ENCODE assay signal across 19 cellular contexts in genomic region chr12:130104596-130105253, GRCh38. TPM values are rescaled to one million over a fixed set of nuclear protein-coding genes. Genes with fewer than 3 reads are reported as not detected.
DNase-seq lines count a peak whose midpoint lies in the region; ATAC-seq, FAIRE-seq and TF ChIP-seq lines count a peak whose summit lies in the region.
"Had no signal": no experiment of that assay in that cellular context is flagged by ENCODE, and none has a peak within 500 bp of the region (broad histone marks: within the 10 kb centered on the region; RNA-seq: fewer than 3 reads in every experiment).

No MANE protein-coding gene starts in this region.

- H4K20me1 ChIP-seq in keratinocyte (ENCODE audit: control insufficient read depth, extremely low read depth, insufficient read depth, low read length) = no peaks in the 10 kb centered on the region

- no peaks in the 10 kb centered on the region for H3K9me1 ChIP-seq in keratinocyte (ENCODE audit: control insufficient read depth, extremely low read depth, insufficient read depth, low read length)

- peaks cover 60% of the 10 kb centered on the region for H3K27me3 Mint-ChIP-seq in progenitor cell of endocrine pancreas

- FAIRE-seq in keratinocyte (lab: Jason Lieb, UNC) = peak; percentile 49

- H3K4me1 ChIP-seq in keratinocyte (ENCODE audit: control insufficient read depth, extremely low read depth, insufficient read depth, low read length) = peaks cover 7% of the 10 kb centered on the region

- H3K27ac ChIP-seq in keratinocyte (ENCODE audit: control insufficient read depth, insufficient read depth, low read length) = no peak overlapping the region
- H3K27ac ChIP-seq: brain microvascular endothelial cell, spleen had no signal

- no peak overlapping the region for H3K4me3 Mint-ChIP-seq in progenitor cell of endocrine pancreas (ENCODE audit: low read depth)
- no peak overlapping the region for H3K4me3 Mint-ChIP-seq in stimulated activated effector memory CD8-positive, alpha-beta T cell treated with anti-CD3 and anti-CD28 coated beads, Interleukin-12 subunit alpha, Interleukin-12 subunit beta, amount 100 ng/mL, for 72 hours
- H3K4me3 Mint-ChIP-seq: CD4-positive, alpha-beta T cell had no signal

- no peak overlapping the region for H3K9ac ChIP-seq in keratinocyte (ENCODE audit: control insufficient read depth, extremely low read depth, insufficient read depth, low read length)

- H3K27ac Mint-ChIP-seq in progenitor cell of endocrine pancreas = peak overlapping the region; percentile 39
- no peak overlapping the region for H3K27ac Mint-ChIP-seq in stimulated activated effector memory CD8-positive, alpha-beta T cell treated with anti-CD3 and anti-CD28 coated beads, Interleukin-12 subunit alpha, Interleukin-12 subunit beta, amount 100 ng/mL, for 72 hours
- H3K27ac Mint-ChIP-seq: CD4-positive, alpha-beta T cell had no signal

- H3K4me1 Mint-ChIP-seq in progenitor cell of endocrine pancreas (ENCODE audit: low read depth) = peaks cover 8% of the 10 kb centered on the region
- no peaks in the 10 kb centered on the region for H3K4me1 Mint-ChIP-seq in stimulated activated effector memory CD8-positive, alpha-beta T cell treated with anti-CD3 and anti-CD28 coated beads, Interleukin-12 subunit alpha, Interleukin-12 subunit beta, amount 100 ng/mL, for 72 hours

- peaks cover 5% of the 10 kb centered on the region for H3K9me3 Mint-ChIP-seq in progenitor cell of endocrine pancreas (ENCODE audit: low read depth)
- peaks cover 3% of the 10 kb centered on the region for H3K9me3 Mint-ChIP-seq in stimulated activated effector memory CD8-positive, alpha-beta T cell treated with anti-CD3 and anti-CD28 coated beads, Interleukin-12 subunit alpha, Interleukin-12 subunit beta, amount 100 ng/mL, for 72 hours

- no peaks in the 10 kb centered on the region for H3K79me2 ChIP-seq in keratinocyte (ENCODE audit: control insufficient read depth, insufficient read depth, low read length)

- no peaks in the 10 kb centered on the region for H3K36me3 Mint-ChIP-seq in progenitor cell of endocrine pancreas (ENCODE audit: insufficient read depth)
- H3K36me3 Mint-ChIP-seq in stimulated activated effector memory CD8-positive, alpha-beta T cell treated with anti-CD3 and anti-CD28 coated beads, Interleukin-12 subunit alpha, Interleukin-12 subunit beta, amount 100 ng/mL, for 72 hours = no peaks in the 10 kb centered on the region

- H3K9me3 ChIP-seq in keratinocyte (ENCODE audit: control insufficient read depth, low read depth, low read length) = peaks cover 2% of the 10 kb centered on the region

- DNase-seq in DMS79 treated with DMSO at 0.1 percent for 48 hours (lab: John Stamatoyannopoulos, UW) (peak; percentile 33), DMS79 (lab: John Stamatoyannopoulos, UW) (no peak), NCI-H510A (lab: John Stamatoyannopoulos, UW) (peak; percentile 58), keratinocyte (ENCODE audit: low read depth, low spot score) (no peak), progenitor cell of endocrine pancreas (ENCODE audit: low spot score, unreplicated experiment) (no peak)
- DNase-seq in stimulated activated effector memory CD8-positive, alpha-beta T cell treated with anti-CD3 and anti-CD28 coated beads, Interleukin-12 subunit alpha, Interleukin-12 subunit beta, amount 100 ng/mL, for 72 hours (ENCODE audit: low spot score in 2 of 2) = no peak
- DNase-seq: 8988T; activated CD8-positive, alpha-beta memory T cell treated with anti-CD3 and anti-CD28 coated beads for 24 hours; activated naive CD4-positive, alpha-beta T cell treated with Interleukin-2 at 50 U/mL for 16 hours; brain microvascular endothelial cell; CD4-positive, alpha-beta T cell; effector CD4-positive, alpha-beta T cell; foreskin fibroblast; HCEC 1CT; Karpas-422; NCI-H2107; spleen had no signal

- H3K4me2 ChIP-seq in keratinocyte (ENCODE audit: control insufficient read depth, extremely low read depth, insufficient read depth, low read depth, low read length) = peak overlapping the region; percentile 25

- TF ChIP-seq CTCF in keratinocyte (optimal IDR thresholded peaks at IDR 0.05 in 1 of 3, IDR thresholded peaks at IDR 0.05 in 1 of 3, conservative IDR thresholded peaks at IDR 0.05 in 1 of 3; ENCODE audit: extremely low read depth in 1 of 3, insufficient read depth in 2 of 3, low read length in 3 of 3) = no peak
- no peak for TF ChIP-seq CTCF in progenitor cell of endocrine pancreas (IDR thresholded peaks at IDR 0.05; ENCODE audit: unreplicated experiment)

- no peak overlapping the region for H3K4me3 ChIP-seq in keratinocyte (ENCODE audit: control insufficient read depth in 2 of 3, extremely low read depth in 1 of 3, insufficient read depth in 2 of 3, low read depth in 1 of 3, low read length in 3 of 3)
- H3K4me3 ChIP-seq: spleen had no signal

- H3K36me3 ChIP-seq in keratinocyte (ENCODE audit: control insufficient read depth in 2 of 2, extremely low read depth in 1 of 2, insufficient read depth in 2 of 2, low read length in 2 of 2) = no peaks in the 10 kb centered on the region
- H3K36me3 ChIP-seq: brain microvascular endothelial cell, spleen had no signal

- ATAC-seq in GM21515 (IDR thresholded peaks at IDR 0.05; ENCODE audit: unreplicated experiment) = no peak
- no peak for ATAC-seq in stimulated activated effector memory CD8-positive, alpha-beta T cell treated with anti-CD3 and anti-CD28 coated beads, Interleukin-12 subunit alpha, Interleukin-12 subunit beta, amount 100 ng/mL, for 72 hours
- ATAC-seq in HG03108 (IDR thresholded peaks at IDR 0.05; ENCODE audit: unreplicated experiment) = no peak

- H3K27me3 ChIP-seq in keratinocyte (ENCODE audit: control insufficient read depth, extremely low read depth, insufficient read depth, low read length) = no peaks in the 10 kb centered on the region
- H3K27me3 ChIP-seq: brain microvascular endothelial cell had no signal

- peak overlapping the region; percentile 81 for H2AFZ ChIP-seq in keratinocyte (ENCODE audit: control insufficient read depth, low read length)

- dilution Hi-C loops in keratinocyte (cut with MboI; ENCODE audit: extremely low pct_ligation_motif_present, low sequenced_read_pairs) = no loop called here

RNA-seq across cellular contexts. Expression of gene FZD10, which starts 57.5 kb away (rescaled TPM):
- 0.55 to 1.9 TPM (median 0.67 TPM) in 3 replicates for polyA plus RNA-seq in keratinocyte
- 0.91 TPM for polyA plus RNA-seq in keratinocyte (2011; ENCODE audit: low read depth)
- polyA plus RNA-seq in keratinocyte (2011; cell fraction: cytosol; rRNA removed) = 0.29 and 0.48 TPM in 2 replicates
- 1.1 TPM in 2 replicates for polyA plus RNA-seq in keratinocyte (2011; cell fraction: nucleus; rRNA removed)
- polyA plus RNA-seq in keratinocyte (2012; ENCODE audit: low replicate concordance) = 2.0 and 2.3 TPM in 2 replicates
- polyA minus RNA-seq in keratinocyte = 1.1 to 1.4 TPM (median 1.3 TPM) in 3 replicates
- 2.9 TPM for polyA minus RNA-seq in keratinocyte (2011; cell fraction: cytosol; rRNA and poly(A)+ RNA removed)
- 1.5 and 2.3 TPM in 2 replicates for polyA minus RNA-seq in keratinocyte (2011; cell fraction: nucleus; rRNA and poly(A)+ RNA removed)
- 0.24 and 0.73 TPM in 2 replicates for total RNA-seq in progenitor cell of endocrine pancreas
- total RNA-seq: CD4-positive, alpha-beta T cell had no signal

Comparison
In these comparisons a context has a peak if more than half of its experiments do, and no peak if none do; other contexts are left out.
1. DNase-seq: peak in DMS79 treated with DMSO at 0.1 percent for 48 hours (single experiment) and NCI-H510A (single experiment); none in DMS79 (single experiment), keratinocyte (single experiment), progenitor cell of endocrine pancreas (single experiment) and stimulated activated effector memory CD8-positive, alpha-beta T cell treated with anti-CD3 and anti-CD28 coated beads, Interleukin-12 subunit alpha, Interleukin-12 subunit beta, amount 100 ng/mL, for 72 hours (0 of 2).